Comparison of ENCODE assay signal across 9 cellular contexts in the genomic region with DNA sequence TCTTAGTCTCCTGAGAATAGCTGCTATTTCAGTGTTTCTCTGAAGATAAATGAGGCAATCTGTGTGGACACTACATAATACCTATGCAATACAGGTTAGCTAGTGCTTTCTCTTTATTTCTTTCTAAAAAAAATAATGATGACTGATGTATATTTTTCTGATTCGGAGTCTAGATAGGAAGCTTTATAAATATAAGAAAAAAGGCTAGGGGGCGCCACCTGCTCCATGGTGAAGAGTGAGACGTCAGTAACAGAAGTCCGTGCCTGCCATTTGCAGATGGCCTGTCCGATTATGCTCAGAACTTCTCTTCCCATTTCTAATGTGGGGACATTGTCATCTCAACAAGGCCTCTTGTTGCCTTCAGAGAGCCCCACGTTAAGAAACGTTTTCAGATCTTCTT. TPM values are rescaled to one million over a fixed set of nuclear protein-coding genes. Genes with fewer than 3 reads are reported as not detected.
A peak's percentile ranks its signal among the peaks of the same experiment; 100 is the strongest.
DNase-seq lines count a peak whose midpoint lies in the region; ATAC-seq and TF ChIP-seq lines count a peak whose summit lies in the region.
"Had no signal": no experiment of that assay in that cellular context is flagged by ENCODE, and none has a peak within 500 bp of the region (broad histone marks: within the 10 kb centered on the region; RNA-seq: fewer than 3 reads in every experiment).

No MANE protein-coding gene starts in this region.

- intact Hi-C loops in MCF 10A (cut with micrococcal nuclease) (no loop called here), breast epithelium (cut with DNase I; ENCODE audit: low total_unique reads) (no loop called here), sigmoid colon (cut with DNase I) (no loop called here), uterus (cut with DNase I; ENCODE audit: low total_unique reads) (no loop called here)

- POLR2A ChIA-PET in MCF 10A (lab: Yijun Ruan, JAX): interaction anchor here (0.6 to 1.0 kb wide), 3 partner anchors 87 to 305 kb away, joined by 3 read pairs; no protein-coding TSS in a partner anchor

- H3K9me3 ChIP-seq in breast epithelium: no peaks in the 10 kb centered on the region
- no peaks in the 10 kb centered on the region for H3K9me3 ChIP-seq in sigmoid colon
- H3K9me3 ChIP-seq in uterus: no peaks in the 10 kb centered on the region
- H3K9me3 ChIP-seq: colonic mucosa had no signal

- no peak overlapping the region for H3K4me3 Mint-ChIP-seq in MCF 10A (ENCODE audit: unreplicated experiment)

- H3K27me3 Mint-ChIP-seq in MCF 10A (ENCODE audit: insufficient read depth, unreplicated experiment): no peaks in the 10 kb centered on the region

- no peaks in the 10 kb centered on the region for H3K27me3 ChIP-seq in breast epithelium
- H3K27me3 ChIP-seq in sigmoid colon: no peaks in the 10 kb centered on the region
- no peaks in the 10 kb centered on the region for H3K27me3 ChIP-seq in uterus
- H3K27me3 ChIP-seq: colonic mucosa had no signal

- H3K36me3 ChIP-seq in breast epithelium: no peaks in the 10 kb centered on the region
- H3K36me3 ChIP-seq in sigmoid colon: peaks cover 0 to 44% (median 14%) of the 10 kb centered on the region in 4 donors
- no peaks in the 10 kb centered on the region for H3K36me3 ChIP-seq in uterus

- no peak for TF ChIP-seq POLR2A in breast epithelium (IDR thresholded peaks at IDR 0.05)
- TF ChIP-seq POLR2A in sigmoid colon (IDR thresholded peaks at IDR 0.05): no peak
- TF ChIP-seq POLR2A in uterus (IDR thresholded peaks at IDR 0.05): no peak

- no peak overlapping the region for H3K27ac Mint-ChIP-seq in MCF 10A (ENCODE audit: low read depth, unreplicated experiment)

- no peaks in the 10 kb centered on the region for H3K9me3 Mint-ChIP-seq in MCF 10A (ENCODE audit: unreplicated experiment)

- ATAC-seq in GM19397 (IDR thresholded peaks at IDR 0.05; ENCODE audit: unreplicated experiment): no peak
- no peak for ATAC-seq in GM21723 (IDR thresholded peaks at IDR 0.05; ENCODE audit: unreplicated experiment)

- H3K36me3 Mint-ChIP-seq in MCF 10A (ENCODE audit: insufficient read depth, unreplicated experiment): peaks cover 37% of the 10 kb centered on the region

- no TSS peak for BruUV-seq in MCF 10A (replicated peaks; lab: Mats Ljungman, UMichigan)

- DNase-seq in MCF 10A (ENCODE audit: unreplicated experiment): peak; percentile 31
- DNase-seq in breast epithelium (ENCODE audit: low spot score in 2 of 2): no peak
- DNase-seq in NCI-H1092 (lab: John Stamatoyannopoulos, UW): peak; percentile 3
- peak in 1 of 2 donors; percentile 36 for DNase-seq in cardiac fibroblast (ENCODE audit: low read depth in 2 of 2)
- DNase-seq in sigmoid colon: peak; percentile 59
- no peak for DNase-seq in uterus
- DNase-seq: colonic mucosa had no signal

- H3K4me3 ChIP-seq in breast epithelium: no peak overlapping the region
- H3K4me3 ChIP-seq in cardiac fibroblast (replicated peaks in 1 of 2; ENCODE audit: low read depth in 2 of 2, low read length in 2 of 2): no peak overlapping the region
- H3K4me3 ChIP-seq in sigmoid colon: no peak overlapping the region
- H3K4me3 ChIP-seq in uterus: no peak overlapping the region
- H3K4me3 ChIP-seq: colonic mucosa had no signal

- no peak overlapping the region for H3K27ac ChIP-seq in breast epithelium
- no peak overlapping the region for H3K27ac ChIP-seq in sigmoid colon
- H3K27ac ChIP-seq in uterus: no peak overlapping the region
- H3K27ac ChIP-seq: colonic mucosa had no signal

- peaks cover 5% of the 10 kb centered on the region for H3K4me1 Mint-ChIP-seq in MCF 10A (ENCODE audit: insufficient read depth, unreplicated experiment)

- TF ChIP-seq CTCF in MCF 10A (IDR thresholded peaks at IDR 0.05; ENCODE audit: unreplicated experiment) (peak; percentile 45), breast epithelium (IDR thresholded peaks at IDR 0.05) (no peak), cardiac fibroblast (IDR thresholded peaks at IDR 0.05; ENCODE audit: low read depth, low read length) (peak; percentile 37), sigmoid colon (IDR thresholded peaks at IDR 0.05) (peak in 1 of 4 experiments; percentile 9), uterus (IDR thresholded peaks at IDR 0.05) (no peak)

- TF ChIP-seq EP300 in sigmoid colon (IDR thresholded peaks at IDR 0.05): no peak

- H3K4me1 ChIP-seq in breast epithelium (no peaks in the 10 kb centered on the region), sigmoid colon (no peaks in the 10 kb centered on the region), uterus (no peaks in the 10 kb centered on the region)
- H3K4me1 ChIP-seq: colonic mucosa had no signal

- 85 to 88% methylated on average over 7 of the region's 7 CpGs for WGBS in sigmoid colon, 2 donors

- CTCF ChIA-PET in MCF 10A (lab: Yijun Ruan, JAX): interaction anchor here (0.6 to 8.9 kb wide), 27 partner anchors 10 to 367 kb away, joined by 3 to 174 read pairs (median 4); no protein-coding TSS in a partner anchor

RNA-seq across cellular contexts. Expression of gene QSOX1, which starts 26.4 kb away (rescaled TPM):
- 309 and 464 TPM in 2 replicates for total RNA-seq in MCF 10A (2022)
- total RNA-seq in breast epithelium: 10 to 100 TPM; 43.3 to 85.5 (median 67.5) TPM
- total RNA-seq in sigmoid colon: 100 to 1,000 TPM in 1 of 4 donors, 10 to 100 TPM in 3; 64.5 to 102 (median 78.9) TPM
- 100 to 1,000 TPM in 1 of 3 donors, 10 to 100 TPM in 2; 26.4 to 175 (median 27.7) TPM for polyA plus RNA-seq in sigmoid colon
- total RNA-seq in uterus: 10 to 100 TPM; 18.2 to 96.8 (median 57.7) TPM

RNA-seq across cellular contexts. Expression of gene LHX4, which starts 49.0 kb away (rescaled TPM):
- total RNA-seq in MCF 10A (2022) (0.07 TPM in 1 of 2 replicates, not detected in the other), breast epithelium (not detected), sigmoid colon (not detected), uterus (not detected)
- polyA plus RNA-seq in sigmoid colon: under 1 TPM; 0.44 to 0.92 (median 0.60) TPM

Comparison
In these comparisons a context has a peak if more than half of its experiments do, and no peak if none do; other contexts are left out.
1. DNase-seq: peak in MCF 10A (single experiment), NCI-H1092 (single experiment) and sigmoid colon (single experiment); none in breast epithelium (0 of 2) and uterus (0 of 2).
2. CTCF ChIP-seq: peak in MCF 10A (single experiment) and cardiac fibroblast (single experiment); none in breast epithelium (0 of 3) and uterus (0 of 4).